In the genomic region with DNA sequence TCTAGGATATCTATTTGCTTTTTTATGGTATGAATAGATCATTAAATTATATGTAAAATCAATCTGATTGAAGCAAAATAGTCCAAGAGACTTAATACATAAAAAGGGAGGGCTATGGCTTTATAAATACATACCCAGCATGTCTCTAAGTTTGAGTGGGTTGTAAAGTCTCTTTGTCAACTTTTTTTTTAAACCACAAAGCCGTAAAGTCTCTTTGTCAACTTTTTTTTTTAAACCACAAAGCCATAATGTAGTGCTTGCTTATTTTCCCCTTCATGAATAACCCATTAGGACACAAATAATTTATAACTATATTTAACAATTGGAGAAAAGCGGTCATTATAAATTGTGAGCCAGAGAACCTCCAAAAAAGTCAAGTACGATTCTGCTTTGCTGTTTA, we compare ENCODE assay signal across 15 cellular contexts. TPM values are rescaled to one million over a fixed set of nuclear protein-coding genes. Genes with fewer than 3 reads are reported as not detected.
DNase-seq lines count a peak whose midpoint lies in the region; ATAC-seq, FAIRE-seq and TF ChIP-seq lines count a peak whose summit lies in the region.
"Had no signal": no experiment of that assay in that cellular context is flagged by ENCODE, and none has a peak within 500 bp of the region (broad histone marks: within the 10 kb centered on the region; RNA-seq: fewer than 3 reads in every experiment).

No MANE protein-coding gene starts in this region.

- peak overlapping the region; percentile 45 for H3K4me2 ChIP-seq in Loucy (ENCODE audit: low read depth, low read length, poor library complexity, severe bottlenecking)

- peaks cover 38% of the 10 kb centered on the region for H4K20me1 ChIP-seq in Loucy (ENCODE audit: insufficient read depth, low read length, poor library complexity, severe bottlenecking)

- peaks cover 40% of the 10 kb centered on the region for H3K4me1 ChIP-seq in Loucy (ENCODE audit: insufficient read depth, low read length, poor library complexity, severe bottlenecking)

- no peaks in the 10 kb centered on the region for H3K27me3 ChIP-seq in Loucy (ENCODE audit: insufficient read depth, low read length, poor library complexity, severe bottlenecking)

- no peaks in the 10 kb centered on the region for H3K36me3 ChIP-seq in Loucy (ENCODE audit: insufficient read depth, low read length)

- H3K79me2 ChIP-seq in Loucy (ENCODE audit: insufficient read depth, low read length), result peaks cover 10% of the 10 kb centered on the region

- peak; percentile 15 for DNase-seq in ELR (ENCODE audit: low read depth)
- DNase-seq in astrocyte of the cerebellum (ENCODE audit: low read depth), result peak; percentile 55
- peak; percentile 36 for DNase-seq in renal cortical epithelial cell (ENCODE audit: low read depth)
- DNase-seq in cerebellar cortex (ENCODE audit: low spot score), result no peak
- DNase-seq in urothelium cell line (ENCODE audit: low spot score), result no peak
- DNase-seq: GDM1, KBM-7, NCI-H1417 treated with DMSO at 0.1 percent for 48 hours, NCI-H2029 treated with DMSO at 0.1 percent for 48 hours, NCI-H2227 treated with DMSO at 0.1 percent for 48 hours, NCI-H524 treated with DMSO at 0.1 percent for 48 hours, T-helper 1 cell had no signal

- no peaks in the 10 kb centered on the region for H3K9me3 ChIP-seq in Loucy (ENCODE audit: insufficient read depth, low read depth, low read length)

- H3K9ac ChIP-seq in Loucy (ENCODE audit: low read depth, low read length, poor library complexity, severe bottlenecking), result no peak overlapping the region

- H3K9me2 ChIP-seq in Loucy (replicated peaks; ENCODE audit: low read depth, low read length), result no peaks in the 10 kb centered on the region

- ATAC-seq in HG02610 (IDR thresholded peaks at IDR 0.05; ENCODE audit: unreplicated experiment), result no peak

- H3K4me3 ChIP-seq in Loucy (ENCODE audit: low read length, poor library complexity, severe bottlenecking), result no peak overlapping the region
- H3K4me3 ChIP-seq in astrocyte of the cerebellum (ENCODE audit: low read depth, low read length), result no peak overlapping the region

- FAIRE-seq in urothelium cell line (lab: Jason Lieb, UNC), result no peak
- FAIRE-seq: H1 had no signal

- no peak overlapping the region for H2AFZ ChIP-seq in Loucy (ENCODE audit: low read length)

- in situ Hi-C loops in astrocyte of the cerebellum (cut with HindIII; ENCODE audit: low sequenced_read_pairs), result no loop called here

- TF ChIP-seq CTCF in Loucy (conservative IDR thresholded peaks at IDR 0.05; ENCODE audit: low read length), result no peak
- TF ChIP-seq CTCF in astrocyte of the cerebellum (IDR thresholded peaks at IDR 0.05; ENCODE audit: low read depth, low read length, missing control alignments), result no peak

- H3F3A ChIP-seq in Loucy (ENCODE audit: low read depth), result no peaks in the 10 kb centered on the region

RNA-seq across cellular contexts. Expression of a gene that starts 5.7 kb away (rescaled TPM):
- total RNA-seq in renal cortical epithelial cell, result 5.6 and 11.7 TPM in 2 replicates

Comparison
In these comparisons a context has a peak if more than half of its experiments do, and no peak if none do; other contexts are left out.
1. DNase-seq: peak in ELR (single experiment), astrocyte of the cerebellum (single experiment) and renal cortical epithelial cell (single experiment); none in cerebellar cortex (single experiment) and urothelium cell line (single experiment).